Comparison of ENCODE assay signal across 20 cellular contexts in genomic region chr20:35807877-35808276, GRCh38.
"Had no signal": no experiment of that assay in that cellular context is flagged by ENCODE, and none has a peak within 500 bp of the region (broad histone marks: within the 10 kb centered on the region; RNA-seq: fewer than 3 reads in every experiment).

No MANE protein-coding gene starts in this region.

- H3K9me3 Mint-ChIP-seq: activated B cell treated with CpG ODN at 0.5 μM for 24 hours; activated CD4-positive, alpha-beta memory T cell treated with anti-CD3 and anti-CD28 coated beads, Interleukin-2, amount 10 ng/mL, durations not matched to agents 7 days and 5 days; activated CD4-positive, alpha-beta T cell treated with anti-CD3 and anti-CD28 coated beads, Interleukin-2, amount 10 ng/mL, durations not matched to agents 24 days and 14 days; activated naive CD4-positive, alpha-beta T cell treated with anti-CD3 and anti-CD28 coated beads, Interleukin-2, amount 50 U/mL, for 24 hours had no signal

- DNase-seq: activated B cell treated with CpG ODN at 0.5 μM for 24 hours; activated CD4-positive, alpha-beta memory T cell treated with anti-CD3 and anti-CD28 coated beads, Interleukin-2, amount 10 ng/mL, durations not matched to agents 7 days and 5 days; activated CD4-positive, alpha-beta T cell treated with anti-CD3 and anti-CD28 coated beads for 1 hour; activated CD4-positive, alpha-beta T cell treated with anti-CD3 and anti-CD28 coated beads, Interleukin-2, amount 10 ng/mL, durations not matched to agents 24 days and 14 days; activated CD8-positive, alpha-beta memory T cell treated with anti-CD3 and anti-CD28 coated beads, Interleukin-2, amount 50 U/mL, for 48 hours; activated T-cell treated with anti-CD3 and anti-CD28 coated beads, Interleukin-2, amount 50 U/mL, for 1 hour; brain microvascular endothelial cell; Karpas-422; NCI-H1105 treated with DMSO at 0.1 percent for 48 hours; NCI-H1436 treated with DMSO at 0.1 percent for 48 hours; NCI-H187 treated with DMSO at 0.1 percent for 48 hours; NCI-H2081 treated with DMSO at 0.1 percent for 48 hours; NCI-H446; NCI-H524; PC-9; SIG-M5; T-helper 17 cell; T-helper 9 cell had no signal

- H3K27me3 Mint-ChIP-seq: activated B cell treated with CpG ODN at 0.5 μM for 24 hours; activated CD4-positive, alpha-beta memory T cell treated with anti-CD3 and anti-CD28 coated beads, Interleukin-2, amount 10 ng/mL, durations not matched to agents 7 days and 5 days; activated CD4-positive, alpha-beta T cell treated with anti-CD3 and anti-CD28 coated beads, Interleukin-2, amount 10 ng/mL, durations not matched to agents 24 days and 14 days; activated naive CD4-positive, alpha-beta T cell treated with anti-CD3 and anti-CD28 coated beads, Interleukin-2, amount 50 U/mL, for 24 hours; T-helper 17 cell had no signal

- H3K27ac Mint-ChIP-seq: activated B cell treated with CpG ODN at 0.5 μM for 24 hours; activated CD4-positive, alpha-beta memory T cell treated with anti-CD3 and anti-CD28 coated beads, Interleukin-2, amount 10 ng/mL, durations not matched to agents 7 days and 5 days; activated CD4-positive, alpha-beta T cell treated with anti-CD3 and anti-CD28 coated beads, Interleukin-2, amount 10 ng/mL, durations not matched to agents 24 days and 14 days; activated naive CD4-positive, alpha-beta T cell treated with anti-CD3 and anti-CD28 coated beads, Interleukin-2, amount 50 U/mL, for 24 hours; T-helper 17 cell had no signal

- ATAC-seq: K562, T-helper 17 cell had no signal

- H3K4me3 Mint-ChIP-seq: activated B cell treated with CpG ODN at 0.5 μM for 24 hours; activated CD4-positive, alpha-beta memory T cell treated with anti-CD3 and anti-CD28 coated beads, Interleukin-2, amount 10 ng/mL, durations not matched to agents 7 days and 5 days; activated CD4-positive, alpha-beta T cell treated with anti-CD3 and anti-CD28 coated beads, Interleukin-2, amount 10 ng/mL, durations not matched to agents 24 days and 14 days; activated naive CD4-positive, alpha-beta T cell treated with anti-CD3 and anti-CD28 coated beads, Interleukin-2, amount 50 U/mL, for 24 hours; T-helper 17 cell had no signal
